Comparison of ENCODE assay signal across 16 cellular contexts in genomic region chr6:132919028-132919427, GRCh38.
A peak's percentile ranks its signal among the peaks of the same experiment; 100 is the strongest.
DNase-seq lines count a peak whose midpoint lies in the region; ATAC-seq and TF ChIP-seq lines count a peak whose summit lies in the region.
"Had no signal": no experiment of that assay in that cellular context is flagged by ENCODE, and none has a peak within 500 bp of the region (broad histone marks: within the 10 kb centered on the region; RNA-seq: fewer than 3 reads in every experiment).

No MANE protein-coding gene starts in this region.

- DNase-seq in AG04450 (ENCODE audit: low read depth, low spot score) (peak; percentile 4), SK-N-SH (peak; percentile 6), foreskin fibroblast (peak; percentile 23 to 43), neural crest cell (ENCODE audit: low read depth, low spot score) (no peak), GM03348 (ENCODE audit: low spot score) (no peak), nucleus accumbens (lab: John Stamatoyannopoulos, UW) (no peak)
- no peak for DNase-seq in NK-92 treated with Interleukin-12 subunit alpha and Interleukin-12 subunit beta, amount 100 ng/mL, for 24 hours (lab: John Stamatoyannopoulos, UW)
- DNase-seq: activated CD4-positive, alpha-beta T cell treated with anti-CD3 and anti-CD28 coated beads for 48 hours; activated T-cell treated with anti-CD3 and anti-CD28 coated beads, Interleukin-2, amount 50 U/mL, for 72 hours; AML-193; DND-41; naive B cell; NCI-H1092; stimulated activated CD4-positive, alpha-beta T cell treated with anti-CD3 and anti-CD28 coated beads, Interleukin-2, amount 100 ng/mL, for 24 hours had no signal

- peak overlapping the region; percentile 43 for H3K27ac Mint-ChIP-seq in neural crest cell (ENCODE audit: unreplicated experiment)
- H3K27ac Mint-ChIP-seq: activated T-cell treated with anti-CD3 and anti-CD28 coated beads, Interleukin-2, amount 50 U/mL, for 72 hours had no signal

- H3K27me3 Mint-ChIP-seq in neural crest cell (ENCODE audit: low read depth) = no peaks in the 10 kb centered on the region

- H3K4me3 ChIP-seq in AG04450 (ENCODE audit: low read depth, low read length) (peak overlapping the region; percentile 20), SK-N-SH (ENCODE audit: low read depth in 2 of 2, low read length in 1 of 2) (no peak overlapping the region), foreskin fibroblast (ENCODE audit: low read depth in 1 of 2, low read length in 2 of 2) (no peak overlapping the region)
- H3K4me3 ChIP-seq: ascending aorta had no signal

- peak overlapping the region; percentile 60 for H3K27ac ChIP-seq in AG04450 (ENCODE audit: low read depth, low read length)
- no peak overlapping the region; a peak in 1 of 4 replicates for H3K27ac ChIP-seq in SK-N-SH (ENCODE audit: low read depth in 2 of 2, low read length in 1 of 2)
- H3K27ac ChIP-seq: ascending aorta had no signal

- H3K4me2 ChIP-seq in SK-N-SH = no peak overlapping the region

- TF ChIP-seq CTCF in AG04450 (IDR thresholded peaks at IDR 0.05; ENCODE audit: low read depth, low read length) (no peak), SK-N-SH (IDR thresholded peaks at IDR 0.05) (no peak), foreskin fibroblast (IDR thresholded peaks at IDR 0.05; ENCODE audit: low read depth, low read length) (no peak), neural crest cell (conservative IDR thresholded peaks at IDR 0.05) (no peak)

- 2% methylated on average over 2 of the region's 2 CpGs for WGBS in SK-N-SH (ENCODE audit: low lambda C conversion rate)

- POLR2A ChIA-PET in AG04450 (lab: Yijun Ruan, JAX) = no interaction called here
- POLR2A ChIA-PET in SK-N-SH (lab: Yijun Ruan, JAX) = no interaction called here

- no peaks in the 10 kb centered on the region for H3K9me3 ChIP-seq in AG04450 (ENCODE audit: control insufficient read depth, insufficient read depth, low read length)
- H3K9me3 ChIP-seq in SK-N-SH = no peaks in the 10 kb centered on the region
- H3K9me3 ChIP-seq: ascending aorta had no signal

- peaks cover 11% of the 10 kb centered on the region for H3K4me1 Mint-ChIP-seq in neural crest cell
- H3K4me1 Mint-ChIP-seq: naive B cell had no signal

- ATAC-seq in GM21723 (IDR thresholded peaks at IDR 0.05; ENCODE audit: unreplicated experiment) = no peak
- ATAC-seq: activated T-cell treated with anti-CD3 and anti-CD28 coated beads, Interleukin-2, amount 50 U/mL, for 72 hours had no signal

- no peaks in the 10 kb centered on the region for H3K9me2 ChIP-seq in SK-N-SH

- H3K4me1 ChIP-seq in SK-N-SH (ENCODE audit: control insufficient read depth in 1 of 2, insufficient read depth in 2 of 2, low read depth in 1 of 2, low read length in 1 of 2) = peaks cover 0 to 3% of the 10 kb centered on the region in 2 experiments; a peak in 2 of 4 replicates

- H3K27me3 ChIP-seq in AG04450 (ENCODE audit: control insufficient read depth, insufficient read depth, low read length) (no peaks in the 10 kb centered on the region), SK-N-SH (ENCODE audit: insufficient read depth) (no peaks in the 10 kb centered on the region)
- H3K27me3 ChIP-seq: ascending aorta had no signal

- CTCF ChIA-PET in AG04450 (lab: Charles Lee) (no interaction called here), SK-N-SH (lab: Yijun Ruan, JAX) (no interaction called here)

- no peak for TF ChIP-seq RAD21 in SK-N-SH (IDR thresholded peaks at IDR 0.05; ENCODE audit: low read length)

- no peaks in the 10 kb centered on the region for H3K36me3 ChIP-seq in SK-N-SH (replicated peaks in 1 of 2; ENCODE audit: control insufficient read depth in 1 of 2, insufficient read depth in 2 of 2, low read length in 1 of 2)
- H3K36me3 ChIP-seq: ascending aorta had no signal

- 0 out of 4 replicates have a peak, but pooled peaks of 1 of the 2 experiments have one; percentile 20 for TF ChIP-seq EP300 in SK-N-SH (IDR thresholded peaks at IDR 0.05; ENCODE audit: borderline replicate concordance in 1 of 2, low read depth in 1 of 2, low read length in 1 of 2)

- no peaks in the 10 kb centered on the region for H3K79me2 ChIP-seq in SK-N-SH (ENCODE audit: insufficient read depth)

- no peaks in the 10 kb centered on the region for H3K9me3 Mint-ChIP-seq in neural crest cell
- H3K9me3 Mint-ChIP-seq: activated T-cell treated with anti-CD3 and anti-CD28 coated beads, Interleukin-2, amount 50 U/mL, for 72 hours had no signal

- H3F3A ChIP-seq in SK-N-SH (replicated peaks; ENCODE audit: insufficient read depth) = no peaks in the 10 kb centered on the region

- no peak overlapping the region for H3K4me3 Mint-ChIP-seq in neural crest cell
- H3K4me3 Mint-ChIP-seq: activated T-cell treated with anti-CD3 and anti-CD28 coated beads, Interleukin-2, amount 50 U/mL, for 72 hours; naive B cell had no signal

- H3K36me3 Mint-ChIP-seq in neural crest cell (ENCODE audit: low read depth) = no peaks in the 10 kb centered on the region
- H3K36me3 Mint-ChIP-seq: naive B cell had no signal

- no peak overlapping the region for H2AFZ ChIP-seq in SK-N-SH (ENCODE audit: low read depth)

- H3K9ac ChIP-seq in SK-N-SH = no peak overlapping the region

- no peaks in the 10 kb centered on the region for H4K20me1 ChIP-seq in SK-N-SH (ENCODE audit: insufficient read depth)

TF ChIP-seq in SK-N-SH, 30 proteins besides CTCF, POLR2A, EP300 and RAD21:
- TF ChIP-seq GATA2 (CRISPR knock-in tag; IDR thresholded peaks at IDR 0.05) (no peak), RCOR1 (IDR thresholded peaks at IDR 0.05; ENCODE audit: low read length) (peak; percentile 28; the same call in 1 of the 2 replicates)

Comparison
In these comparisons a context has a peak if more than half of its experiments do, and no peak if none do; other contexts are left out.
1. DNase-seq: peak in AG04450 (single experiment), SK-N-SH (single experiment) and foreskin fibroblast (2 of 2); none in neural crest cell (single experiment), GM03348 (single experiment), nucleus accumbens (0 of 56) and NK-92 treated with Interleukin-12 subunit alpha and Interleukin-12 subunit beta, amount 100 ng/mL, for 24 hours (single experiment).